15 cellular contexts compared by ENCODE assay signal in the genomic region with DNA sequence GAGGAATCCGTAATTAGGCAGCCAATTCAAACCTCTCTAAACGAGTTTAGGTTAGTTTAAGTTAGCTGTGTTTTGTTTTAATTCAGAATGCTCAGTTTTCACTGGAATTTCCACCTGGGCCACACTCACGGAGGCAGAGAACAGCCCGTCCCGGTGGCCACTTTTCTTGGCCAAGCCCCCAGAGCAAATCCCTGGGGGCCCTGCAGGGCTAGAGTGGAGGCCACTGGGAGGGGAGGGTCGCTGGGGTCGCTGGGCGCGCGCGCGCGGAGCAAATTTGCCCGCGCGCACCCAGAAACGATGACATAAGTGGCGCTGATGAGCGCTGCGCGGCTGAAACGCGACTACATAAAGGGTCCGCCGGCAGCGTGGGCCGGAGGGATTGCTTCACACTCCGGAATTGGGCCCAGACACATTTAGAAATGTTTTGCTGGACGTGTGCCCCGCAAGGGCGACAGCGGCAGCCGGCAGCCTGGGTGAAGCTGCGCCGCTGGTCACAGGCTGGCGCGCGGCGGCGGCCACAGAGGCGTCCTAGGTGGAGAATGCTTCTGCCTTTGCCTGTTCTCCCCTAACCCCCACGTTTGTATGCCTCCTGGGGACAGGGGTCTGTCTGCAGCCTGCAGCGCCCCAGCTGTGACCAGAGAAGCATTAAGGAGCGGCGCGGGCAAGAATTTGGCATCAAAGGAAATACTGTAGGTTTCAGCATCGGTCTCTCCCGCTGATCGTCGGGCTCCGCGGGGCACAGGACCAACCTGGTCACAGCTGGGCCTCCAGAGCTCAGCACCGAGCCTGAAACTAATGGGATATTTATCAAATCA. TPM values are rescaled to one million over a fixed set of nuclear protein-coding genes. Genes with fewer than 3 reads are reported as not detected.
DNase-seq lines count a peak whose midpoint lies in the region; ATAC-seq and TF ChIP-seq lines count a peak whose summit lies in the region.
"Had no signal": no experiment of that assay in that cellular context is flagged by ENCODE, and none has a peak within 500 bp of the region (broad histone marks: within the 10 kb centered on the region; RNA-seq: fewer than 3 reads in every experiment).

No MANE protein-coding gene starts in this region.

- no peak overlapping the region for H3K4me3 Mint-ChIP-seq in activated naive CD8-positive, alpha-beta T cell treated with anti-CD3 and anti-CD28 coated beads for 36 hours
- no peak overlapping the region for H3K4me3 Mint-ChIP-seq in activated naive CD8-positive, alpha-beta T cell treated with anti-CD3 and anti-CD28 coated beads, Interleukin-2, amount 50 U/mL, for 24 hours
- H3K4me3 Mint-ChIP-seq in immature natural killer cell: no peak overlapping the region
- H3K4me3 Mint-ChIP-seq: CD8-positive, alpha-beta memory T cell had no signal

- TF ChIP-seq POLR2A in testis (IDR thresholded peaks at IDR 0.05): no peak

- no peaks in the 10 kb centered on the region for H3K9me3 ChIP-seq in cardiac muscle cell (ENCODE audit: low read depth)
- no peaks in the 10 kb centered on the region for H3K9me3 ChIP-seq in testis

- H3K27me3 ChIP-seq in cardiac muscle cell: peaks cover 100% of the 10 kb centered on the region
- H3K27me3 ChIP-seq in testis: no peaks in the 10 kb centered on the region

- H3K27ac Mint-ChIP-seq in activated naive CD8-positive, alpha-beta T cell treated with anti-CD3 and anti-CD28 coated beads for 36 hours: peak overlapping the region; percentile 45
- no peak overlapping the region for H3K27ac Mint-ChIP-seq in activated naive CD8-positive, alpha-beta T cell treated with anti-CD3 and anti-CD28 coated beads, Interleukin-2, amount 50 U/mL, for 24 hours
- H3K27ac Mint-ChIP-seq in immature natural killer cell: no peak overlapping the region
- H3K27ac Mint-ChIP-seq: CD8-positive, alpha-beta memory T cell had no signal

- peaks cover 19% of the 10 kb centered on the region for H3K4me1 ChIP-seq in cardiac muscle cell (ENCODE audit: low read depth)
- H3K4me1 ChIP-seq in testis: no peaks in the 10 kb centered on the region
- H3K4me1 ChIP-seq: BLaER1 had no signal

- no peaks in the 10 kb centered on the region for H3K36me3 Mint-ChIP-seq in activated naive CD8-positive, alpha-beta T cell treated with anti-CD3 and anti-CD28 coated beads for 36 hours
- no peaks in the 10 kb centered on the region for H3K36me3 Mint-ChIP-seq in activated naive CD8-positive, alpha-beta T cell treated with anti-CD3 and anti-CD28 coated beads, Interleukin-2, amount 50 U/mL, for 24 hours (ENCODE audit: low read depth)
- no peaks in the 10 kb centered on the region for H3K36me3 Mint-ChIP-seq in immature natural killer cell
- H3K36me3 Mint-ChIP-seq: CD8-positive, alpha-beta memory T cell had no signal

- H3K4me3 ChIP-seq in cardiac muscle cell (peak overlapping the region; percentile 16), testis (no peak overlapping the region)
- H3K4me3 ChIP-seq: BLaER1 had no signal

- TF ChIP-seq CTCF in cardiac muscle cell (IDR thresholded peaks at IDR 0.05; ENCODE audit: low read depth, low read length): no peak
- no peak for TF ChIP-seq CTCF in testis (IDR thresholded peaks at IDR 0.05)

- intact Hi-C loops in testis (cut with DNase I; ENCODE audit: low total_unique reads): no loop called here

- no peaks in the 10 kb centered on the region for H3K9me3 Mint-ChIP-seq in activated naive CD8-positive, alpha-beta T cell treated with anti-CD3 and anti-CD28 coated beads for 36 hours
- H3K9me3 Mint-ChIP-seq in activated naive CD8-positive, alpha-beta T cell treated with anti-CD3 and anti-CD28 coated beads, Interleukin-2, amount 50 U/mL, for 24 hours: no peaks in the 10 kb centered on the region
- H3K9me3 Mint-ChIP-seq in immature natural killer cell: peaks cover 0 to 2% (median 0%) of the 10 kb centered on the region in 6 donors

- WGBS in testis, 2 donors: 1 to 3% methylated on average over 28 to 46 of the region's 53 CpGs

- no peaks in the 10 kb centered on the region for H3K36me3 ChIP-seq in cardiac muscle cell
- no peaks in the 10 kb centered on the region for H3K36me3 ChIP-seq in testis (ENCODE audit: low read depth, missing control alignments)
- H3K36me3 ChIP-seq: BLaER1 had no signal

- H3K27ac ChIP-seq in cardiac muscle cell: no peak overlapping the region
- no peak overlapping the region for H3K27ac ChIP-seq in testis
- H3K27ac ChIP-seq: BLaER1 had no signal

- DNase-seq in activated naive CD8-positive, alpha-beta T cell treated with anti-CD3 and anti-CD28 coated beads for 36 hours: no peak
- DNase-seq in activated naive CD8-positive, alpha-beta T cell treated with anti-CD3 and anti-CD28 coated beads, Interleukin-2, amount 50 U/mL, for 24 hours: no peak
- DNase-seq in cardiac muscle cell (ENCODE audit: low read depth in 1 of 2, low spot score in 1 of 2) (peak in 1 of 2 donors; percentile 44), left lobe of liver (ENCODE audit: low spot score) (no peak), immature natural killer cell (no peak), NCI-H146 treated with DMSO at 0.1 percent for 48 hours (lab: John Stamatoyannopoulos, UW; ENCODE audit: unreplicated experiment) (no peak), testis (no peak)
- DNase-seq in stimulated activated naive CD8-positive, alpha-beta T cell treated with anti-CD3 and anti-CD28 coated beads, Interleukin-15, Interleukin-2, amounts not matched to agents 100 U/mL and 50 U/mL, for 24 hours: no peak
- DNase-seq: 8988T; CD8-positive, alpha-beta memory T cell; HCEC 1CT; NCI-H1436; NCI-H345; NCI-H69 had no signal

- no peak for ATAC-seq in activated naive CD8-positive, alpha-beta T cell treated with anti-CD3 and anti-CD28 coated beads, Interleukin-2, amount 50 U/mL, for 24 hours
- ATAC-seq in left lobe of liver: peak; percentile 73
- no peak for ATAC-seq in stimulated activated naive CD8-positive, alpha-beta T cell treated with anti-CD3 and anti-CD28 coated beads, Interleukin-15, Interleukin-2, amounts not matched to agents 100 U/mL and 50 U/mL, for 24 hours

- H3K27me3 Mint-ChIP-seq in activated naive CD8-positive, alpha-beta T cell treated with anti-CD3 and anti-CD28 coated beads for 36 hours: peaks cover 97% of the 10 kb centered on the region
- peaks cover 87% of the 10 kb centered on the region for H3K27me3 Mint-ChIP-seq in activated naive CD8-positive, alpha-beta T cell treated with anti-CD3 and anti-CD28 coated beads, Interleukin-2, amount 50 U/mL, for 24 hours
- H3K27me3 Mint-ChIP-seq in immature natural killer cell (ENCODE audit: low read depth in 3 of 3): peaks cover 12 to 34% (median 34%) of the 10 kb centered on the region in 3 donors

- H3K4me1 Mint-ChIP-seq in activated naive CD8-positive, alpha-beta T cell treated with anti-CD3 and anti-CD28 coated beads for 36 hours: peaks cover 2% of the 10 kb centered on the region
- H3K4me1 Mint-ChIP-seq in activated naive CD8-positive, alpha-beta T cell treated with anti-CD3 and anti-CD28 coated beads, Interleukin-2, amount 50 U/mL, for 24 hours: no peaks in the 10 kb centered on the region
- H3K4me1 Mint-ChIP-seq in immature natural killer cell: no peaks in the 10 kb centered on the region
- H3K4me1 Mint-ChIP-seq: CD8-positive, alpha-beta memory T cell had no signal

RNA-seq across cellular contexts. Expression of gene TBX5, which starts 37.9 kb away (rescaled TPM):
- total RNA-seq in activated naive CD8-positive, alpha-beta T cell treated with anti-CD3 and anti-CD28 coated beads for 36 hours: not detected
- 108 and 109 TPM in 2 replicates for total RNA-seq in cardiac muscle cell
- 83.3 and 110 TPM in 2 replicates for polyA plus RNA-seq in cardiac muscle cell
- total RNA-seq in left lobe of liver: not detected
- not detected for polyA plus RNA-seq in immature natural killer cell
- total RNA-seq in testis: under 1 TPM in 1 of 2 donors, not detected in 1; 0.12 TPM
- 0.62 TPM for polyA plus RNA-seq in testis (ENCODE audit: insufficient read depth, low read depth, low replicate concordance)
- total RNA-seq: CD8-positive, alpha-beta memory T cell had no signal
- polyA plus RNA-seq: CD8-positive, alpha-beta memory T cell had no signal

Comparison
In these comparisons a context has a peak if more than half of its experiments do, and no peak if none do; other contexts are left out.
1. RNA of gene TBX5, which starts 37.9 kb away (total RNA-seq): 108 to 109 TPM in cardiac muscle cell; 0.12 TPM in testis, not detected in left lobe of liver (single experiment) and not detected in activated naive CD8-positive, alpha-beta T cell treated with anti-CD3 and anti-CD28 coated beads for 36 hours; every median in the first group is over 10 times any median in the second.